Comparison of ENCODE assay signal across 22 cellular contexts in genomic region chr4:105283501-105283900, GRCh38.
"Had no signal": no experiment of that assay in that cellular context is flagged by ENCODE, and none has a peak within 500 bp of the region (broad histone marks: within the 10 kb centered on the region; RNA-seq: fewer than 3 reads in every experiment).

No MANE protein-coding gene starts in this region.

- H3K27me3 Mint-ChIP-seq: stimulated activated naive CD8-positive, alpha-beta T cell treated with anti-CD3 and anti-CD28 coated beads, Interleukin-15, Interleukin-2, amounts not matched to agents 100 ng/mL and 50 ng/mL, for 24 hours had no signal

- H3K4me3 Mint-ChIP-seq: activated T-cell treated with anti-CD3 and anti-CD28 coated beads, Interleukin-2, amount 50 U/mL, for 72 hours; neural crest cell; stimulated activated naive CD8-positive, alpha-beta T cell treated with anti-CD3 and anti-CD28 coated beads, Interleukin-15, Interleukin-2, amounts not matched to agents 100 ng/mL and 50 ng/mL, for 24 hours had no signal

- H3K4me1 Mint-ChIP-seq: neural crest cell had no signal

- H3K4me3 ChIP-seq: adrenal gland, body of pancreas, colonic mucosa, left lung, prostate gland, skin epidermis, tibial nerve, uterus had no signal

- ATAC-seq: activated T-cell treated with anti-CD3 and anti-CD28 coated beads, Interleukin-2, amount 50 U/mL, for 72 hours; body of pancreas; left lung; right cardiac atrium had no signal

- H3K27ac Mint-ChIP-seq: activated T-cell treated with anti-CD3 and anti-CD28 coated beads, Interleukin-2, amount 50 U/mL, for 72 hours; stimulated activated naive CD8-positive, alpha-beta T cell treated with anti-CD3 and anti-CD28 coated beads, Interleukin-15, Interleukin-2, amounts not matched to agents 100 ng/mL and 50 ng/mL, for 24 hours had no signal

- DNase-seq: activated CD4-positive, alpha-beta T cell treated with anti-CD3 and anti-CD28 coated beads, Interleukin-2, amount 50 U/mL, for 1 hour; activated CD4-positive, CD25-positive, alpha-beta regulatory T cell treated with anti-CD3 and anti-CD28 coated beads, Interleukin-2, amount 50 U/mL, for 72 hours; activated CD8-positive, alpha-beta memory T cell treated with anti-CD3 and anti-CD28 coated beads for 24 hours; activated effector memory CD4-positive, alpha-beta T cell treated with anti-CD3 and anti-CD28 coated beads, Interleukin-2, amount 50 U/mL, for 16 hours; activated naive CD4-positive, alpha-beta T cell treated with anti-CD3 and anti-CD28 coated beads, Interleukin-2, amount 50 U/mL, for 16 hours; activated T-cell treated with anti-CD3 and anti-CD28 coated beads, Interleukin-2, amount 50 U/mL, for 72 hours; adrenal gland; body of pancreas; caudate nucleus; colonic mucosa; erythroblast; kidney; left lung; midbrain; right cardiac atrium; T-helper 2 cell; uterus had no signal
